In genomic region chr3:113623324-113623723, GRCh38 we compare ENCODE assay signal across 15 cellular contexts.
DNase-seq lines count a peak whose midpoint lies in the region; ATAC-seq, FAIRE-seq and TF ChIP-seq lines count a peak whose summit lies in the region.
"Had no signal": no experiment of that assay in that cellular context is flagged by ENCODE, and none has a peak within 500 bp of the region (broad histone marks: within the 10 kb centered on the region; RNA-seq: fewer than 3 reads in every experiment).

No MANE protein-coding gene starts in this region.

- H3K4me2 ChIP-seq in A549 (no peak overlapping the region), mesenchymal stem cell (ENCODE audit: low read length, poor library complexity, severe bottlenecking) (no peak overlapping the region)
- H3K4me2 ChIP-seq: BLaER1 had no signal

- no peaks in the 10 kb centered on the region for H3K9me3 ChIP-seq in A549
- no peaks in the 10 kb centered on the region for H3K9me3 ChIP-seq in mesenchymal stem cell (ENCODE audit: control insufficient read depth, low read length)
- H3K9me3 ChIP-seq in lower lobe of right lung: no peaks in the 10 kb centered on the region
- H3K9me3 ChIP-seq: BLaER1, SJCRH30 had no signal

- H3K4me1 ChIP-seq in A549 (no peaks in the 10 kb centered on the region), mesenchymal stem cell (ENCODE audit: control insufficient read depth, insufficient read depth, low read depth, low read length) (no peaks in the 10 kb centered on the region), lower lobe of right lung (peaks cover 8% of the 10 kb centered on the region)
- H3K4me1 ChIP-seq: BLaER1, SJCRH30 had no signal

- H2AK5ac ChIP-seq in mesenchymal stem cell (ENCODE audit: low read length, severe bottlenecking): no peak overlapping the region

- H3K79me1 ChIP-seq in mesenchymal stem cell (replicated peaks; ENCODE audit: low read length, poor library complexity, severe bottlenecking): no peaks in the 10 kb centered on the region

- no peak overlapping the region for H4K91ac ChIP-seq in mesenchymal stem cell (ENCODE audit: low read length)

- no peak overlapping the region for H3K27ac Mint-ChIP-seq in HFFc6
- H3K27ac Mint-ChIP-seq: brain; naive thymus-derived CD4-positive, alpha-beta T cell had no signal

- H3K9ac ChIP-seq in mesenchymal stem cell (ENCODE audit: low read length): no peak overlapping the region
- H3K9ac ChIP-seq: BLaER1 had no signal

- no peak overlapping the region for H4K8ac ChIP-seq in mesenchymal stem cell (ENCODE audit: low read length)

- H2AFZ ChIP-seq in mesenchymal stem cell (ENCODE audit: low read depth, low read length): no peak overlapping the region

- no peaks in the 10 kb centered on the region for H3K36me3 Mint-ChIP-seq in HFFc6 (ENCODE audit: low read depth)
- H3K36me3 Mint-ChIP-seq: brain had no signal

- H3K9me3 Mint-ChIP-seq in HFFc6: no peaks in the 10 kb centered on the region
- H3K9me3 Mint-ChIP-seq: brain; naive thymus-derived CD4-positive, alpha-beta T cell had no signal

- H3K14ac ChIP-seq in mesenchymal stem cell (ENCODE audit: low read length in 2 of 2): no peak overlapping the region

- no peak for TF ChIP-seq EP300 in A549 (IDR thresholded peaks at IDR 0.05)

- H3K4ac ChIP-seq in mesenchymal stem cell (ENCODE audit: low read depth in 1 of 2, low read length in 2 of 2): no peak overlapping the region

- no peak overlapping the region for H3K27ac ChIP-seq in A549
- H3K27ac ChIP-seq in coronary artery: no peak overlapping the region
- no peak overlapping the region for H3K27ac ChIP-seq in mesenchymal stem cell (ENCODE audit: low read length, poor library complexity, severe bottlenecking)
- no peak overlapping the region for H3K27ac ChIP-seq in lower lobe of right lung
- H3K27ac ChIP-seq: BLaER1, SJCRH30 had no signal

- peaks cover 21% of the 10 kb centered on the region for H3K27me3 Mint-ChIP-seq in HFFc6 (ENCODE audit: insufficient read depth)
- H3K27me3 Mint-ChIP-seq: brain; naive thymus-derived CD4-positive, alpha-beta T cell had no signal

- H3K4me1 Mint-ChIP-seq in HFFc6 (ENCODE audit: low read depth): peaks cover 18% of the 10 kb centered on the region; the same call in 1 of the 2 replicates

- POLR2A ChIA-PET in A549 (lab: Yijun Ruan, JAX): no interaction called here

- H3K4me3 Mint-ChIP-seq in HFFc6: no peak overlapping the region
- H3K4me3 Mint-ChIP-seq: brain; naive thymus-derived CD4-positive, alpha-beta T cell had no signal

- ATAC-seq in A549 (no peak), GM19455 (IDR thresholded peaks at IDR 0.05; ENCODE audit: unreplicated experiment) (no peak), GM21360 (IDR thresholded peaks at IDR 0.05; ENCODE audit: unreplicated experiment) (no peak), lower lobe of right lung (no peak), SK-N-SH treated with all-trans-retinoic acid at 6 μM for 48 hours (no peak)
- ATAC-seq: naive thymus-derived CD4-positive, alpha-beta T cell had no signal

- WGBS in A549 (ENCODE audit: missing lambda C conversion rate): 80% methylated on average over 19 of the region's 19 CpGs
- 14% methylated on average over 19 of the region's 19 CpGs for WGBS in mesenchymal stem cell

- H3K36me3 ChIP-seq in mesenchymal stem cell (ENCODE audit: control insufficient read depth in 1 of 2, insufficient read depth in 2 of 2, low read depth in 1 of 2, low read length in 2 of 2) (no peaks in the 10 kb centered on the region), lower lobe of right lung (no peaks in the 10 kb centered on the region)
- H3K36me3 ChIP-seq: BLaER1, SJCRH30 had no signal

- H3K27me3 ChIP-seq in mesenchymal stem cell (ENCODE audit: control insufficient read depth in 1 of 2, insufficient read depth in 1 of 2, low read length in 2 of 2) (peaks cover 0 to 14% of the 10 kb centered on the region in 2 experiments), lower lobe of right lung (ENCODE audit: low read depth) (no peaks in the 10 kb centered on the region)
- H3K27me3 ChIP-seq: BLaER1, SJCRH30 had no signal

- no peak for TF ChIP-seq POLR2A in A549 (IDR thresholded peaks at IDR 0.05; ENCODE audit: low read length)

- H3K18ac ChIP-seq in mesenchymal stem cell (ENCODE audit: low read depth in 1 of 2, low read length in 2 of 2): no peak overlapping the region

- H2BK5ac ChIP-seq in mesenchymal stem cell (ENCODE audit: low read depth, low read length, poor library complexity, severe bottlenecking): no peak overlapping the region

- no peak for FAIRE-seq in A549 (lab: Jason Lieb, UNC)

- TF ChIP-seq CTCF in A549 (IDR thresholded peaks at IDR 0.05) (peak; percentile 13; the same call in 2 of the 3 replicates), HFFc6 (IDR thresholded peaks at IDR 0.05) (peak; percentile 33; the same call in 1 of the 2 replicates), coronary artery (IDR thresholded peaks at IDR 0.05) (no peak), lower lobe of right lung (IDR thresholded peaks at IDR 0.05) (no peak)

- no peak overlapping the region for H3K23ac ChIP-seq in mesenchymal stem cell (ENCODE audit: low read length in 2 of 2)

- DNase-seq in A549 (ENCODE audit: low read depth in 1 of 2, low spot score in 1 of 2): peak in 1 of 2 experiments; percentile 18
- no peak for DNase-seq in HFFc6
- no peak for DNase-seq in coronary artery (ENCODE audit: low spot score)
- DNase-seq in mesenchymal stem cell: peak; percentile 6
- DNase-seq in lower lobe of right lung: no peak
- DNase-seq: activated T-cell treated with anti-CD3 and anti-CD28 coated beads, Interleukin-2, amount 50 U/mL, for 48 hours; islet precursor cell; naive thymus-derived CD4-positive, alpha-beta T cell; NCI-H510A; SJCRH30 had no signal

- no peak overlapping the region for H3K4me3 ChIP-seq in A549
- peak overlapping the region; percentile 38 for H3K4me3 ChIP-seq in coronary artery
- peak overlapping the region in 1 of 2 experiments; percentile 65 for H3K4me3 ChIP-seq in mesenchymal stem cell (ENCODE audit: insufficient read depth in 1 of 2, low read depth in 1 of 2, low read length in 2 of 2)
- H3K4me3 ChIP-seq in lower lobe of right lung: no peak overlapping the region
- H3K4me3 ChIP-seq: BLaER1, SJCRH30 had no signal

- H2BK120ac ChIP-seq in mesenchymal stem cell (ENCODE audit: low read depth, low read length): no peak overlapping the region

- no peak overlapping the region for H2BK15ac ChIP-seq in mesenchymal stem cell (ENCODE audit: low read depth, poor library complexity, severe bottlenecking)

- intact Hi-C loops in lower lobe of right lung (cut with DNase I): no loop called here

- CTCF ChIA-PET in A549 (lab: Yijun Ruan, JAX): interaction anchor here (1.2 to 2.0 kb wide), 3 partner anchors 46 to 335 kb away, joined by 3 to 10 read pairs (median 3); no protein-coding TSS in a partner anchor

- H2BK12ac ChIP-seq in mesenchymal stem cell (ENCODE audit: low read length in 2 of 2): no peak overlapping the region

- TF ChIP-seq RAD21 in A549 (conservative IDR thresholded peaks at IDR 0.05 in 1 of 2, IDR thresholded peaks at IDR 0.05 in 1 of 2): peak in 1 of 2 experiments; percentile 29; a peak in 2 of 5 replicates

TF ChIP-seq in A549, 52 proteins besides CTCF, POLR2A, EP300 and RAD21 (continues in another document):
- TF ChIP-seq FOSL2 (IDR thresholded peaks at IDR 0.05) (no peak), FOSL2 (CRISPR knock-in tag; IDR thresholded peaks at IDR 0.05) (no peak), ZFP36 (IDR thresholded peaks at IDR 0.05; ENCODE audit: borderline replicate concordance, partially characterized antibody) (no peak), CBX8 (IDR thresholded peaks at IDR 0.05) (no peak), MAX (IDR thresholded peaks at IDR 0.05) (no peak), HEYL (CRISPR knock-in tag; IDR thresholded peaks at IDR 0.05) (no peak), PBX3 (IDR thresholded peaks at IDR 0.05) (no peak), CBX2 (IDR thresholded peaks at IDR 0.05; ENCODE audit: borderline replicate concordance, low read depth) (no peak), JUNB (IDR thresholded peaks at IDR 0.05) (no peak), NR3C1 (IDR thresholded peaks at IDR 0.05) (no peak), BHLHE40 (IDR thresholded peaks at IDR 0.05; ENCODE audit: low read depth, low read length) (no peak)

TF ChIP-seq in SK-N-SH treated with all-trans-retinoic acid at 6 μM for 48 hours, 23 proteins besides CTCF, POLR2A, EP300 and RAD21:
- TF ChIP-seq ZFP3 (CRISPR knock-in tag; IDR thresholded peaks at IDR 0.05) (no peak), ARNTL (CRISPR knock-in tag; IDR thresholded peaks at IDR 0.05; ENCODE audit: borderline replicate concordance, low read depth) (no peak), ESRRG (CRISPR knock-in tag; IDR thresholded peaks at IDR 0.05) (no peak), PATZ1 (CRISPR knock-in tag; IDR thresholded peaks at IDR 0.05; ENCODE audit: borderline replicate concordance) (no peak), PPARA (CRISPR knock-in tag; IDR thresholded peaks at IDR 0.05; ENCODE audit: borderline replicate concordance) (no peak), OSR1 (CRISPR knock-in tag; IDR thresholded peaks at IDR 0.05) (no peak), ZNF8 (CRISPR knock-in tag; IDR thresholded peaks at IDR 0.05) (no peak), ZNF565 (CRISPR knock-in tag; conservative IDR thresholded peaks at IDR 0.05; ENCODE audit: low read depth) (no peak), ZFP30 (CRISPR knock-in tag; IDR thresholded peaks at IDR 0.05) (no peak), CREB5 (CRISPR knock-in tag; IDR thresholded peaks at IDR 0.05; ENCODE audit: low read depth) (no peak)

Comparison
In these comparisons a context has a peak if more than half of its experiments do, and no peak if none do; other contexts are left out.
1. CTCF ChIP-seq: peak in A549 (single experiment) and HFFc6 (single experiment); none in coronary artery (single experiment) and lower lobe of right lung (single experiment).